1 cellular context compared by ENCODE assay signal in the genomic region with DNA sequence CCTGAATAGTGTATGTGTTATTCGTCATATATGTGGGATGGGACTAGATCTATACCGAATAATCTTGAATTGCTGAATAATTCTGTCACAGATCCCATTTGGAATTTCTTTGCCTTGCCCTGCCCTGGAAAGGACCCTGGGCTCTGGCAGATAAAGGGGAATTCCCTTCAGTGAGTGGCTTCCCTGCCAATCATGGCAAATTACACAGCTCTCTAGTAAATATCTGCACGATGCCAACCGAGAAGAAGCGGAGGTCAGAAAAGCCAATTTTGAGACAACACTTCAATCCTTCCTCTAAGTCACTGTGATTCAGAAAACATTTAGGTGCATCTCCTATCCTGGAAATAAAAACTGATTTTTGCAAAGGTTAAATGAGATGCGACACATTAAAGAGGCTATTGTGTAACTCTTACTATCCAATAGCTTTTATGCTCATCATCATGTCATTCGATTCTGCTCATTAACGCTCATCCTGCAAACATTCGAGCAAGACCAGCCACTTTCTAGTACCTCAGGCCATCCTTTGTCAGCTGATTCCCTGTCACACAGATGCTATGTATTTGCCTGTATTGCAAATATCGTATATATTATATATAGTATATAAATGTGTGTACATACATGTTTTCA.
TF ChIP-seq lines count a peak whose summit lies in the region.

No MANE protein-coding gene starts in this region.

TF ChIP-seq in H1, 55 proteins besides CTCF, POLR2A, EP300 and RAD21 (continued from another document):
- TF ChIP-seq SUZ12 (IDR thresholded peaks at IDR 0.05; ENCODE audit: low read length) (no peak), HDAC2 (IDR thresholded peaks at IDR 0.05; ENCODE audit: borderline replicate concordance in 1 of 2, low read depth in 2 of 2, low read length in 2 of 2) (no peak), NRF1 (IDR thresholded peaks at IDR 0.05; ENCODE audit: low read depth, low read length) (no peak), TAF7 (optimal IDR thresholded peaks at IDR 0.05; ENCODE audit: borderline replicate concordance, low read depth, low read length) (no peak), POU5F1 (IDR thresholded peaks at IDR 0.05; ENCODE audit: low read depth, low read length) (no peak), POLR2AphosphoS5 (IDR thresholded peaks at IDR 0.05; ENCODE audit: low read depth, low read length) (peak; percentile 75)
